ENCODE assay signal across 1 cellular context in the genomic region with DNA sequence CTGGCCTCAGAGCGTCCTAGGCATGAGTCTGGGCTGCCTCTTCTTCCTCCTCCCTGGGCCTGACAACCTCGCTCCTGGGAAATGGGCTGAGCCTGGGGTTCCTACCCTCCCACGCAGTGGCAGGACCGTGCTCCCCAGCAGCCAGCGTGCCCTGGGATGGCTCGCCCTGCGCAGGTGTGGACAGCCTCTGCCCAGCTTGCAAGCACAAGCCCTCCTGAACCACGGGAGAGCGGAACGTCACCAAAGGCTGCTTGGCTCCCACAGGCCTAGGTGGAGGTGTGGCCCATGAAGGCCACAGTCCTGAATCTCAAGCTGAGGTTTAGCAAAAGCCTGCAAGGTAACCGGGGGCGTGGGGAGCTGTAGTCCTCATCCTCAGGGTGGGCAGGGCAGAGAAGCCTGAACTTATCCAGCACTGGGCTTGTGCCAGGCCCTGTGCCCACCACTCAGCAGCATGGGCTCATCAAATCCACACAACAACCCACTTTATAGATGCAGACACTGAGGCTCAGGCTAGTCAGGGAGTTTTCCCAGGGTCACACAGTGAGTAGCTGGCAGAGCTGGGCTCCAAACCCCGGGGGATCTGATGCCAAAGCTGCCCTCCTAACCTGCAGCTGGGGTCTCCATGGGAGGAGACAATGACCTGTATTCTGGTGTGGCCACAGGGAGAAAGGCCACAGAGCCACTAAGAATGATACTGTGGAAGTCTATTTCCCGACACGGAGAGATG.
TF ChIP-seq lines count a peak whose summit lies in the region.

No MANE protein-coding gene starts in this region.

TF ChIP-seq in H1, 55 proteins besides CTCF, POLR2A, EP300 and RAD21:
- no peak for TF ChIP-seq CHD1 (IDR thresholded peaks at IDR 0.05; ENCODE audit: low read depth, low read length)
- no peak for TF ChIP-seq RFX5 (IDR thresholded peaks at IDR 0.05; ENCODE audit: borderline replicate concordance, low read depth, low read length)
- no peak for TF ChIP-seq SP2 (IDR thresholded peaks at IDR 0.05; ENCODE audit: low read length)
- no peak for TF ChIP-seq POLR2AphosphoS5 (IDR thresholded peaks at IDR 0.05; ENCODE audit: low read depth, low read length)
- no peak for TF ChIP-seq ZNF274 (IDR thresholded peaks at IDR 0.05; ENCODE audit: borderline replicate concordance, extremely low read depth, low read length)
- no peak for TF ChIP-seq ATF3 (IDR thresholded peaks at IDR 0.05; ENCODE audit: insufficient read depth, low read depth, low read length)
- no peak for TF ChIP-seq KDM5A (IDR thresholded peaks at IDR 0.05; ENCODE audit: low read length)
- no peak for TF ChIP-seq TEAD4 (IDR thresholded peaks at IDR 0.05; ENCODE audit: low read depth, low read length)
- no peak for TF ChIP-seq GTF2F1 (IDR thresholded peaks at IDR 0.05; ENCODE audit: borderline replicate concordance, low read depth, low read length)
- no peak for TF ChIP-seq JUND (IDR thresholded peaks at IDR 0.05; ENCODE audit: low read length)
